24 cellular contexts compared by ENCODE assay signal in genomic region chr1:41340655-41341364, GRCh38. TPM values are rescaled to one million over a fixed set of nuclear protein-coding genes. Genes with fewer than 3 reads are reported as not detected.
DNase-seq lines count a peak whose midpoint lies in the region; FAIRE-seq and TF ChIP-seq lines count a peak whose summit lies in the region.
"Had no signal": no experiment of that assay in that cellular context is flagged by ENCODE, and none has a peak within 500 bp of the region (broad histone marks: within the 10 kb centered on the region; RNA-seq: fewer than 3 reads in every experiment).

No MANE protein-coding gene starts in this region.

- H3K9me3 Mint-ChIP-seq in Calu3 (ENCODE audit: low read depth, unreplicated experiment) = peaks cover 2% of the 10 kb centered on the region
- peaks cover 11 to 16% (median 14%) of the 10 kb centered on the region in 5 donors for H3K9me3 Mint-ChIP-seq in CD8-positive, alpha-beta memory T cell

- H3K4me1 ChIP-seq in endothelial cell of umbilical vein (ENCODE audit: control insufficient read depth, extremely low read depth, insufficient read depth, low read length) = peaks cover 15% of the 10 kb centered on the region
- H3K4me1 ChIP-seq in OCI-LY7 (ENCODE audit: insufficient read depth, low read length, poor library complexity, severe bottlenecking) = no peaks in the 10 kb centered on the region
- no peaks in the 10 kb centered on the region for H3K4me1 ChIP-seq in CD8-positive, alpha-beta memory T cell (ENCODE audit: insufficient read depth, low read length)
- H3K4me1 ChIP-seq: upper lobe of right lung had no signal

- peaks cover 4 to 15% of the 10 kb centered on the region in 2 experiments for H3K27me3 ChIP-seq in endothelial cell of umbilical vein (ENCODE audit: control insufficient read depth in 2 of 2, insufficient read depth in 2 of 2, low read length in 2 of 2)
- no peaks in the 10 kb centered on the region for H3K27me3 ChIP-seq in CD8-positive, alpha-beta memory T cell (ENCODE audit: insufficient read depth, low read length, poor library complexity, severe bottlenecking)
- H3K27me3 ChIP-seq: SJCRH30, upper lobe of right lung had no signal

- H3K9me3 ChIP-seq in endothelial cell of umbilical vein (replicated peaks; ENCODE audit: control insufficient read depth, insufficient read depth, low read length) (no peaks in the 10 kb centered on the region), OCI-LY7 (ENCODE audit: low read length) (no peaks in the 10 kb centered on the region)
- H3K9me3 ChIP-seq in CD8-positive, alpha-beta memory T cell (ENCODE audit: low read length) = no peaks in the 10 kb centered on the region

- H3K36me3 ChIP-seq in endothelial cell of umbilical vein (ENCODE audit: control insufficient read depth in 2 of 2, extremely low read depth in 1 of 2, insufficient read depth in 2 of 2, low read length in 2 of 2) (no peaks in the 10 kb centered on the region), OCI-LY7 (ENCODE audit: insufficient read depth, low read length) (no peaks in the 10 kb centered on the region)
- no peaks in the 10 kb centered on the region for H3K36me3 ChIP-seq in CD8-positive, alpha-beta memory T cell (ENCODE audit: insufficient read depth, low read length)
- H3K36me3 ChIP-seq: SJCRH30, upper lobe of right lung had no signal

- H3K4me2 ChIP-seq in endothelial cell of umbilical vein (ENCODE audit: insufficient read depth, low read length) = no peak overlapping the region
- no peak overlapping the region for H3K4me2 ChIP-seq in OCI-LY7 (ENCODE audit: low read length)

- no peaks in the 10 kb centered on the region for H3K36me3 Mint-ChIP-seq in Calu3 (ENCODE audit: insufficient read depth, unreplicated experiment)
- H3K36me3 Mint-ChIP-seq in CD8-positive, alpha-beta memory T cell = peaks cover 0 to 9% (median 1%) of the 10 kb centered on the region in 3 donors
- H3K36me3 Mint-ChIP-seq: CD4-positive, alpha-beta memory T cell had no signal

- dilution Hi-C loops in endothelial cell of umbilical vein (cut with MboI; ENCODE audit: extremely low pct_ligation_motif_present, low sequenced_read_pairs) = no loop called here

- no peaks in the 10 kb centered on the region for H3K27me3 Mint-ChIP-seq in Calu3 (ENCODE audit: unreplicated experiment)
- peaks cover 8 to 58% of the 10 kb centered on the region in 2 donors for H3K27me3 Mint-ChIP-seq in CD8-positive, alpha-beta memory T cell

- BruUV-seq in Calu3 (replicated peaks; lab: Mats Ljungman, UMichigan) = no TSS peak
- no TSS peak for BruUV-seq in endothelial cell of umbilical vein (replicated peaks; lab: Mats Ljungman, UMichigan)
- no TSS peak for BruUV-seq in OCI-LY7 (replicated peaks; lab: Mats Ljungman, UMichigan)

- intact Hi-C loops in Calu3 (cut with micrococcal nuclease; ENCODE audit: unreplicated experiment) = no loop called here
- intact Hi-C loops in endothelial cell of umbilical vein (cut with micrococcal nuclease) = no loop called here
- intact Hi-C loops in OCI-LY7 (cut with micrococcal nuclease; ENCODE audit: unreplicated experiment) = no loop called here

- H3K4me3 ChIP-seq in endothelial cell of umbilical vein (replicated peaks in 1 of 3; ENCODE audit: insufficient read depth in 1 of 3, low read depth in 1 of 3, low read length in 3 of 3) (no peak overlapping the region), OCI-LY7 (ENCODE audit: low read depth, low read length, poor library complexity, severe bottlenecking) (no peak overlapping the region)
- H3K4me3 ChIP-seq in CD8-positive, alpha-beta memory T cell (ENCODE audit: low read length) = no peak overlapping the region
- H3K4me3 ChIP-seq: lung, SJCRH30, upper lobe of right lung had no signal

- peak overlapping the region; percentile 73 for H3K27ac Mint-ChIP-seq in Calu3 (ENCODE audit: unreplicated experiment)
- no peak overlapping the region for H3K27ac Mint-ChIP-seq in CD8-positive, alpha-beta memory T cell
- H3K27ac Mint-ChIP-seq: activated B cell treated with CpG ODN at 0.5 μM for 24 hours; activated CD4-positive, alpha-beta memory T cell treated with anti-CD3 and anti-CD28 coated beads, Interleukin-2, amount 10 ng/mL, durations not matched to agents 7 days and 5 days; activated naive CD4-positive, alpha-beta T cell treated with anti-CD3 and anti-CD28 coated beads for 36 hours; CD4-positive, alpha-beta memory T cell; dendritic cell treated with granulocyte-macrophage colony-stimulating factor and Interleukin-4, amounts not matched to agents 40 ng/mL and 50 ng/mL, for 4 days; T-helper 1 cell treated with Interleukin-12 subunit alpha and Interleukin-12 subunit beta and Interleukin-4 antibody, amounts not matched to agents 30 μg/mL and 1 μg/mL, for 36 hours had no signal

- POLR2A ChIA-PET in endothelial cell of umbilical vein (lab: Charles Lee) (no interaction called here), OCI-LY7 (lab: Charles Lee) (no interaction called here)
- POLR2A ChIA-PET in CD8-positive, alpha-beta memory T cell (lab: Charles Lee) = no interaction called here

- DNase-seq in Calu3 = no peak
- peak; percentile 71 for DNase-seq in DMS153 treated with DMSO at 0.1 percent for 48 hours (lab: John Stamatoyannopoulos, UW; ENCODE audit: unreplicated experiment)
- DNase-seq in NCI-H774 (lab: John Stamatoyannopoulos, UW) = peak; percentile 30
- no peak for DNase-seq in endothelial cell of umbilical vein (ENCODE audit: low read depth, low spot score)
- DNase-seq in OCI-LY7 (ENCODE audit: low spot score) = no peak
- DNase-seq in NCI-H1092 treated with DMSO at 0.1 percent for 48 hours (lab: John Stamatoyannopoulos, UW) = no peak
- DNase-seq in CD8-positive, alpha-beta memory T cell = no peak
- DNase-seq in nucleus accumbens (lab: John Stamatoyannopoulos, UW) = no peak
- DNase-seq: activated B cell treated with CpG ODN at 0.5 μM for 24 hours; activated CD4-positive, alpha-beta memory T cell treated with anti-CD3 and anti-CD28 coated beads, Interleukin-2, amount 10 ng/mL, durations not matched to agents 7 days and 5 days; activated naive CD4-positive, alpha-beta T cell treated with anti-CD3 and anti-CD28 coated beads for 36 hours; activated T-cell treated with anti-CD3 and anti-CD28 coated beads, Interleukin-2, amount 50 U/mL, for 1 hour; CD4-positive, alpha-beta memory T cell; EL; foreskin melanocyte; HCEC 1CT; kidney; retina; stimulated activated CD4-positive, alpha-beta T cell treated with anti-CD3 and anti-CD28 coated beads, Interleukin-12 subunit alpha, Interleukin-12 subunit beta, amount 100 ng/mL, for 4 hours; upper lobe of right lung had no signal

- H4K20me1 ChIP-seq in endothelial cell of umbilical vein (replicated peaks; ENCODE audit: control insufficient read depth, extremely low read depth, insufficient read depth, low read length) (no peaks in the 10 kb centered on the region), OCI-LY7 (ENCODE audit: insufficient read depth, low read length) (no peaks in the 10 kb centered on the region)

- H3K79me2 ChIP-seq in endothelial cell of umbilical vein (ENCODE audit: control insufficient read depth, insufficient read depth, low read length) (no peaks in the 10 kb centered on the region), OCI-LY7 (ENCODE audit: insufficient read depth, low read depth, low read length) (no peaks in the 10 kb centered on the region)

- CTCF ChIA-PET in Calu3 (lab: Charles Lee) = interaction anchor here (0.9 kb wide), 1 partner anchor 13 kb away, joined by 3 read pairs; no protein-coding TSS in a partner anchor
- CTCF ChIA-PET in endothelial cell of umbilical vein (lab: Charles Lee) = interaction anchor here (1.1 to 3.5 kb wide), 7 partner anchors 10 to 57 kb away, joined by 3 to 18 read pairs (median 7); partner anchors contain the start of gene FOXO6
- CTCF ChIA-PET in OCI-LY7 (lab: Charles Lee; ENCODE audit: unreplicated experiment) = no interaction called here
- CTCF ChIA-PET in CD8-positive, alpha-beta memory T cell (lab: Charles Lee) = interaction anchor here (1.3 kb wide), 1 partner anchor 26 kb away, joined by 4 read pairs; no protein-coding TSS in a partner anchor

- H3K4me3 Mint-ChIP-seq in Calu3 (ENCODE audit: low read depth, unreplicated experiment) = peak overlapping the region; percentile 57
- H3K4me3 Mint-ChIP-seq in CD8-positive, alpha-beta memory T cell = no peak overlapping the region
- H3K4me3 Mint-ChIP-seq: activated B cell treated with CpG ODN at 0.5 μM for 24 hours; activated CD4-positive, alpha-beta memory T cell treated with anti-CD3 and anti-CD28 coated beads, Interleukin-2, amount 10 ng/mL, durations not matched to agents 7 days and 5 days; activated naive CD4-positive, alpha-beta T cell treated with anti-CD3 and anti-CD28 coated beads for 36 hours; dendritic cell treated with granulocyte-macrophage colony-stimulating factor and Interleukin-4, amounts not matched to agents 40 ng/mL and 50 ng/mL, for 4 days; T-helper 1 cell treated with Interleukin-12 subunit alpha and Interleukin-12 subunit beta and Interleukin-4 antibody, amounts not matched to agents 30 μg/mL and 1 μg/mL, for 36 hours had no signal

- no peak for TF ChIP-seq POLR2A in endothelial cell of umbilical vein (IDR thresholded peaks at IDR 0.05; ENCODE audit: low read depth, low read length)

- peaks cover 22% of the 10 kb centered on the region for H3K4me1 Mint-ChIP-seq in Calu3 (ENCODE audit: low read depth, unreplicated experiment)
- peaks cover 3 to 10% (median 4%) of the 10 kb centered on the region in 3 donors for H3K4me1 Mint-ChIP-seq in CD8-positive, alpha-beta memory T cell

- H3K9ac ChIP-seq in endothelial cell of umbilical vein (replicated peaks; ENCODE audit: extremely low read depth, insufficient read depth, low read length) = no peak overlapping the region

- H2AFZ ChIP-seq in endothelial cell of umbilical vein (ENCODE audit: low read depth, low read length) = peak overlapping the region; percentile 94
- H2AFZ ChIP-seq in OCI-LY7 (ENCODE audit: low read length) = no peak overlapping the region

- peak; percentile 79 for FAIRE-seq in endothelial cell of umbilical vein (lab: Jason Lieb, UNC)
- FAIRE-seq: kidney had no signal

- H3K27ac ChIP-seq in endothelial cell of umbilical vein (ENCODE audit: insufficient read depth, low read depth, low read length) = no peak overlapping the region
- no peak overlapping the region for H3K27ac ChIP-seq in OCI-LY7 (ENCODE audit: low read depth, low read length, poor library complexity, severe bottlenecking)
- no peak overlapping the region for H3K27ac ChIP-seq in CD8-positive, alpha-beta memory T cell (ENCODE audit: low read depth, low read length)
- H3K27ac ChIP-seq: SJCRH30, upper lobe of right lung had no signal

- TF ChIP-seq CTCF in Calu3 (IDR thresholded peaks at IDR 0.05; ENCODE audit: unreplicated experiment) = no peak
- no peak for TF ChIP-seq CTCF in endothelial cell of umbilical vein (IDR thresholded peaks at IDR 0.05; ENCODE audit: extremely low read depth in 1 of 2, insufficient read depth in 1 of 2, low read depth in 1 of 2, low read length in 2 of 2)
- TF ChIP-seq CTCF in OCI-LY7 (conservative IDR thresholded peaks at IDR 0.05; ENCODE audit: low read length) = no peak

- no peaks in the 10 kb centered on the region for H3K9me1 ChIP-seq in endothelial cell of umbilical vein (replicated peaks; ENCODE audit: control insufficient read depth, extremely low read depth, insufficient read depth, low read length)

- H3K9me2 ChIP-seq in OCI-LY7 (ENCODE audit: insufficient read depth, low read length) = no peaks in the 10 kb centered on the region

RNA-seq across cellular contexts. Expression of gene FOXO6, which starts 20.4 kb away (rescaled TPM):
- total RNA-seq in Calu3 (2022) (0.47 and 1.0 TPM in 2 replicates), endothelial cell of umbilical vein (0.18 and 0.38 TPM in 2 replicates), OCI-LY7 (2022) (not detected in 2 replicates)
- 0.04 and 0.05 TPM in 2 replicates for polyA plus RNA-seq in endothelial cell of umbilical vein
- 0.04 TPM in 1 of 2 replicates, not detected in the other for polyA plus RNA-seq in endothelial cell of umbilical vein (2011; cell fraction: cytosol; rRNA removed)
- polyA plus RNA-seq in endothelial cell of umbilical vein (2011; cell fraction: nucleus; rRNA removed) = 0.05 TPM in 1 of 2 replicates, not detected in the other
- polyA plus RNA-seq in endothelial cell of umbilical vein (2012) = 0.15 and 0.50 TPM in 2 replicates
- polyA minus RNA-seq in endothelial cell of umbilical vein = 0.19 TPM in 1 of 2 replicates, not detected in the other
- 0.82 TPM for polyA minus RNA-seq in endothelial cell of umbilical vein (2011; cell fraction: cytosol; rRNA and poly(A)+ RNA removed)
- 0.43 TPM in 1 of 2 replicates, not detected in the other for polyA minus RNA-seq in endothelial cell of umbilical vein (2011; cell fraction: nucleus; rRNA and poly(A)+ RNA removed)
- not detected in 2 replicates for total RNA-seq in OCI-LY7 (2014; rRNA removed; shearing (Covaris generic))
- total RNA-seq in CD8-positive, alpha-beta memory T cell = under 1 TPM in 1 of 2 experiments, not detected in 1; 0.11 TPM
- polyA plus RNA-seq in CD8-positive, alpha-beta memory T cell = not detected
- total RNA-seq: CD4-positive, alpha-beta memory T cell had no signal
- polyA plus RNA-seq: CD4-positive, alpha-beta memory T cell had no signal

Comparison
In these comparisons a context has a peak if more than half of its experiments do, and no peak if none do; other contexts are left out.
1. DNase-seq: peak in DMS153 treated with DMSO at 0.1 percent for 48 hours (single experiment) and NCI-H774 (single experiment); none in Calu3 (single experiment), endothelial cell of umbilical vein (single experiment), OCI-LY7 (single experiment), NCI-H1092 treated with DMSO at 0.1 percent for 48 hours (single experiment), CD8-positive, alpha-beta memory T cell (0 of 5) and nucleus accumbens (0 of 56).